In genomic region chr6:110083875-110084585, GRCh38 we compare ENCODE assay signal across 26 cellular contexts.
"Had no signal": no experiment of that assay in that cellular context is flagged by ENCODE, and none has a peak within 500 bp of the region (broad histone marks: within the 10 kb centered on the region; RNA-seq: fewer than 3 reads in every experiment).

No MANE protein-coding gene starts in this region.

- H3K9me3 ChIP-seq: heart left ventricle, pancreas, suprapubic skin, thyroid gland had no signal

- ATAC-seq: esophagus mucosa; heart left ventricle; left cardiac atrium; left ventricle myocardium superior; natural killer cell; pancreas; right cardiac atrium; stimulated activated effector memory CD8-positive, alpha-beta T cell treated with anti-CD3 and anti-CD28 coated beads, Interleukin-12 subunit alpha, Interleukin-12 subunit beta, amount 100 ng/mL, for 72 hours; stimulated activated naive CD8-positive, alpha-beta T cell treated with anti-CD3 and anti-CD28 coated beads, Interleukin-15, Interleukin-2, amounts not matched to agents 100 U/mL and 50 U/mL, for 24 hours had no signal

- FAIRE-seq: frontal cortex, kidney, pancreas, urothelium cell line had no signal

- DNase-seq: cortex of kidney; dorsolateral prefrontal cortex; effector CD8-positive, alpha-beta T cell; heart left ventricle; hippocampal formation; immature natural killer cell; kidney; left cardiac atrium; left ventricle myocardium superior; mesenchymal stem cell; natural killer cell; occipital lobe; pancreas; right cardiac atrium; stimulated activated CD4-positive, alpha-beta T cell treated with anti-CD3 and anti-CD28 coated beads, Interleukin-4, amount 100 ng/mL, for 1 hour; stimulated activated CD8-positive, alpha-beta memory T cell treated with anti-CD3 and anti-CD28 coated beads, Interleukin-4, amount 100 ng/mL, for 48 hours; stimulated activated naive CD8-positive, alpha-beta T cell treated with anti-CD3 and anti-CD28 coated beads, Interleukin-15, Interleukin-2, amounts not matched to agents 100 U/mL and 50 U/mL, for 24 hours; thyroid gland had no signal

- H3K4me1 ChIP-seq: heart left ventricle, pancreas, suprapubic skin, thyroid gland had no signal

- H3K4me3 Mint-ChIP-seq: immature natural killer cell; natural killer cell; stimulated activated effector memory CD8-positive, alpha-beta T cell treated with anti-CD3 and anti-CD28 coated beads, Interleukin-12 subunit alpha, Interleukin-12 subunit beta, amount 100 ng/mL, for 72 hours; type B pancreatic cell had no signal

- H3K36me3 Mint-ChIP-seq: immature natural killer cell; natural killer cell; stimulated activated effector memory CD8-positive, alpha-beta T cell treated with anti-CD3 and anti-CD28 coated beads, Interleukin-12 subunit alpha, Interleukin-12 subunit beta, amount 100 ng/mL, for 72 hours had no signal

- H3K4me1 Mint-ChIP-seq: immature natural killer cell; natural killer cell; stimulated activated effector memory CD8-positive, alpha-beta T cell treated with anti-CD3 and anti-CD28 coated beads, Interleukin-12 subunit alpha, Interleukin-12 subunit beta, amount 100 ng/mL, for 72 hours had no signal

- H3K27me3 ChIP-seq: dorsolateral prefrontal cortex, heart left ventricle, pancreas, suprapubic skin, thyroid gland had no signal

- H3K4me3 ChIP-seq: dorsolateral prefrontal cortex, heart left ventricle, lung, pancreas, suprapubic skin, thyroid gland had no signal

- H3K27ac ChIP-seq: heart left ventricle, pancreas, suprapubic skin, thyroid gland had no signal

- H3K27me3 Mint-ChIP-seq: progenitor cell of endocrine pancreas, type B pancreatic cell had no signal

- H3K27ac Mint-ChIP-seq: immature natural killer cell; natural killer cell; progenitor cell of endocrine pancreas; stimulated activated effector memory CD8-positive, alpha-beta T cell treated with anti-CD3 and anti-CD28 coated beads, Interleukin-12 subunit alpha, Interleukin-12 subunit beta, amount 100 ng/mL, for 72 hours; type B pancreatic cell had no signal

- H3K36me3 ChIP-seq: heart left ventricle, pancreas, suprapubic skin, thyroid gland had no signal

- H3K9me3 Mint-ChIP-seq: natural killer cell; stimulated activated effector memory CD8-positive, alpha-beta T cell treated with anti-CD3 and anti-CD28 coated beads, Interleukin-12 subunit alpha, Interleukin-12 subunit beta, amount 100 ng/mL, for 72 hours; type B pancreatic cell had no signal
